In the genomic region with DNA sequence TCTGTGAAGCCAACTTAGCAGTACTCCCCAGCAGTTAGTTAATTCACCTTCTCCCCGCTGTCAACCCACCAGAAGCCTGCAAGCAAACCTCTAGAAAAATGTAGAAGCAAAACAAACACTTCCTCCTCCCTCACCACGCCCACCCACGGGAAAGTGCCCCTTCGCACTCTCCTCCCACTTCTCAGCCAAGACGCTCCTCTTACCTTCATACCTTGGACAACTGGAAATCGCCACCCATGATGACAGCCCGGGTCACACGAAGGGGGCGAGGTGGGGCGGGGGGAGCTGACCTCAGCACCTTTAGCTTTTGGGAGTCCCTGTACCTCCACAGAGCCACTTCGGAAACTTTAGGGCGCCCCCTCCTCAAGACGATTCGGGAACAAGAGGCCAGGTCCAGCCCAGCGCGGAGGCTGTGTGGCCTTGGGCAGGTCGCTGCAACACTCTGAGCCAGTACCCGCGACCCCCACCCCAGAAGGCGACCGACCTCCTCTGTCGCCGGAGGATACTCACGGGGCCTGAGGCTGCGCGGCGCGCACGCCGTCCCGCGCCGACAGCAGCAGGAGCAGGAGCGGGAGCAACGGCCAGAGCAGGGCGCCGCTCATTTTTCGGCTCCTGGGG, we compare ENCODE assay signal across 12 cellular contexts. TPM values are rescaled to one million over a fixed set of nuclear protein-coding genes. Genes with fewer than 3 reads are reported as not detected.
DNase-seq lines count a peak whose midpoint lies in the region; ATAC-seq, FAIRE-seq and TF ChIP-seq lines count a peak whose summit lies in the region.
"Had no signal": no experiment of that assay in that cellular context is flagged by ENCODE, and none has a peak within 500 bp of the region (broad histone marks: within the 10 kb centered on the region; RNA-seq: fewer than 3 reads in every experiment).

No MANE protein-coding gene starts in this region.

- H2BK12ac ChIP-seq in neuronal stem cell (ENCODE audit: low read length) = peak overlapping the region; percentile 65

- H3K4ac ChIP-seq in neuronal stem cell (ENCODE audit: low read length) = peak overlapping the region; percentile 39

- H2BK5ac ChIP-seq in neuronal stem cell (ENCODE audit: low read length) = peak overlapping the region; percentile 76

- POLR2A ChIA-PET in CD8-positive, alpha-beta T cell (lab: Charles Lee) = interaction anchor here (1.6 kb wide), 1 partner anchor 17 kb away, joined by 3 read pairs; no protein-coding TSS in a partner anchor
- POLR2A ChIA-PET in endothelial cell of umbilical vein (lab: Charles Lee) = no interaction called here

- H3K4me1 Mint-ChIP-seq in CD8-positive, alpha-beta T cell (ENCODE audit: low read depth) = peaks cover 8% of the 10 kb centered on the region

- peaks cover 54% of the 10 kb centered on the region for H3K27me3 Mint-ChIP-seq in CD8-positive, alpha-beta T cell (ENCODE audit: low read depth)

- no peak for TF ChIP-seq POLR2A in endothelial cell of umbilical vein (IDR thresholded peaks at IDR 0.05; ENCODE audit: low read depth, low read length)

- peak overlapping the region; percentile 46 for H3K23ac ChIP-seq in neuronal stem cell (ENCODE audit: low read depth, low read length, poor library complexity)

- H2BK120ac ChIP-seq in neuronal stem cell (ENCODE audit: low read depth, low read length) = no peak overlapping the region

- H3K27ac ChIP-seq in CD8-positive, alpha-beta T cell (ENCODE audit: low read depth, low read length) = no peak overlapping the region
- no peak overlapping the region for H3K27ac ChIP-seq in endothelial cell of umbilical vein (ENCODE audit: insufficient read depth, low read depth, low read length)
- no peak overlapping the region for H3K27ac ChIP-seq in neuronal stem cell (replicated peaks; ENCODE audit: low read length)

- CTCF ChIA-PET in CD8-positive, alpha-beta T cell (lab: Charles Lee) = no interaction called here
- CTCF ChIA-PET in endothelial cell of umbilical vein (lab: Charles Lee) = interaction anchor here (0.6 kb wide), 1 partner anchor 14 kb away, joined by 4 read pairs; no protein-coding TSS in a partner anchor

- peak overlapping the region; percentile 99 for H3K18ac ChIP-seq in neuronal stem cell (ENCODE audit: low read length)

- peak in 5 of 7 experiments; percentile 4 to 61 (median 20) for DNase-seq in CD8-positive, alpha-beta T cell
- DNase-seq in NOMO-1 treated with DMSO at 0.1 percent for 48 hours (lab: John Stamatoyannopoulos, UW; ENCODE audit: unreplicated experiment) (peak; percentile 76), endothelial cell of umbilical vein (ENCODE audit: low read depth, low spot score) (no peak), neuronal stem cell (ENCODE audit: low spot score) (no peak), dermis blood vessel endothelial cell (no peak)
- DNase-seq: NCI-H1092 treated with DMSO at 0.1 percent for 48 hours, T1000 had no signal

- no peak overlapping the region for H4K91ac ChIP-seq in neuronal stem cell (ENCODE audit: low read depth, low read length, poor library complexity)

- H3K4me3 ChIP-seq in CD8-positive, alpha-beta T cell (ENCODE audit: low read depth, low read length) = peak overlapping the region; percentile 64
- peak overlapping the region in 1 of 3 experiments; percentile 6 for H3K4me3 ChIP-seq in endothelial cell of umbilical vein (replicated peaks in 1 of 3; ENCODE audit: insufficient read depth in 1 of 3, low read depth in 1 of 3, low read length in 3 of 3)
- peak overlapping the region; percentile 90 to 95 for H3K4me3 ChIP-seq in neuronal stem cell (ENCODE audit: low read length in 2 of 2)

- peak overlapping the region; percentile 84 for H2BK15ac ChIP-seq in neuronal stem cell (ENCODE audit: low read length)

- no peaks in the 10 kb centered on the region for H3K36me3 ChIP-seq in CD8-positive, alpha-beta T cell (ENCODE audit: insufficient read depth, low read length)
- H3K36me3 ChIP-seq in endothelial cell of umbilical vein (ENCODE audit: control insufficient read depth in 2 of 2, extremely low read depth in 1 of 2, insufficient read depth in 2 of 2, low read length in 2 of 2) (no peaks in the 10 kb centered on the region), neuronal stem cell (replicated peaks in 1 of 2; ENCODE audit: control insufficient read depth in 2 of 2, insufficient read depth in 2 of 2, low read length in 2 of 2) (peaks cover 0 to 3% of the 10 kb centered on the region in 2 donors)

- H3K79me1 ChIP-seq in neuronal stem cell (ENCODE audit: low read depth, low read length) = peaks cover 9% of the 10 kb centered on the region

- H2AK5ac ChIP-seq in neuronal stem cell (ENCODE audit: low read depth, low read length) = peak overlapping the region; percentile 74

- WGBS in neuronal stem cell (ENCODE audit: extremely low coverage in 2 of 2, insufficient read length in 2 of 2, insufficient replicate concordance in 1 of 2), 2 donors = no CpG with 5 or more reads among the region's 38 CpGs

- H3K9me3 ChIP-seq in CD8-positive, alpha-beta T cell (ENCODE audit: low read length) = peaks cover 9% of the 10 kb centered on the region
- H3K9me3 ChIP-seq in endothelial cell of umbilical vein (replicated peaks; ENCODE audit: control insufficient read depth, insufficient read depth, low read length) (no peaks in the 10 kb centered on the region), neuronal stem cell (replicated peaks in 1 of 2; ENCODE audit: control insufficient read depth in 2 of 2, insufficient read depth in 1 of 2, low read depth in 1 of 2, low read length in 2 of 2) (peaks cover 19 to 28% of the 10 kb centered on the region in 2 donors)

- no peaks in the 10 kb centered on the region for H3K9me1 ChIP-seq in endothelial cell of umbilical vein (replicated peaks; ENCODE audit: control insufficient read depth, extremely low read depth, insufficient read depth, low read length)

- H3K4me1 ChIP-seq in CD8-positive, alpha-beta T cell (ENCODE audit: insufficient read depth, low read length) = no peaks in the 10 kb centered on the region
- H3K4me1 ChIP-seq in endothelial cell of umbilical vein (ENCODE audit: control insufficient read depth, extremely low read depth, insufficient read depth, low read length) = peaks cover 4% of the 10 kb centered on the region
- peaks cover 4 to 9% of the 10 kb centered on the region in 2 donors for H3K4me1 ChIP-seq in neuronal stem cell (ENCODE audit: control insufficient read depth in 2 of 2, insufficient read depth in 1 of 2, low read depth in 1 of 2, low read length in 2 of 2)

- no peak overlapping the region for H3K27ac Mint-ChIP-seq in CD8-positive, alpha-beta T cell

- no peak for ATAC-seq in CD8-positive, alpha-beta T cell
- ATAC-seq in GM21529 (IDR thresholded peaks at IDR 0.05; ENCODE audit: unreplicated experiment) = no peak
- ATAC-seq in GM21825 (IDR thresholded peaks at IDR 0.05; ENCODE audit: unreplicated experiment) = no peak
- ATAC-seq in GM18858 (IDR thresholded peaks at IDR 0.05; ENCODE audit: unreplicated experiment) = no peak
- ATAC-seq: HCT116 had no signal

- no TSS peak for BruUV-seq in endothelial cell of umbilical vein (replicated peaks; lab: Mats Ljungman, UMichigan)

- peaks cover 5% of the 10 kb centered on the region for H3K36me3 Mint-ChIP-seq in CD8-positive, alpha-beta T cell

- H2AFZ ChIP-seq in endothelial cell of umbilical vein (ENCODE audit: low read depth, low read length) (no peak overlapping the region), neuronal stem cell (ENCODE audit: low read length) (peak overlapping the region; percentile 95)

- dilution Hi-C loops in endothelial cell of umbilical vein (cut with MboI; ENCODE audit: extremely low pct_ligation_motif_present, low sequenced_read_pairs) = no loop called here

- no peak overlapping the region for H3K4me2 ChIP-seq in endothelial cell of umbilical vein (ENCODE audit: insufficient read depth, low read length)
- H3K4me2 ChIP-seq in neuronal stem cell (ENCODE audit: insufficient read depth, low read length, poor library complexity, severe bottlenecking) = peak overlapping the region; percentile 90

- H3K14ac ChIP-seq in neuronal stem cell (ENCODE audit: low read length) = peak overlapping the region; percentile 95

- H3K4me3 Mint-ChIP-seq in CD8-positive, alpha-beta T cell = peak overlapping the region; percentile 79

- no peaks in the 10 kb centered on the region for H3K27me3 ChIP-seq in CD8-positive, alpha-beta T cell (ENCODE audit: insufficient read depth, low read length)
- peaks cover 18 to 23% of the 10 kb centered on the region in 2 experiments for H3K27me3 ChIP-seq in endothelial cell of umbilical vein (ENCODE audit: control insufficient read depth in 2 of 2, insufficient read depth in 2 of 2, low read length in 2 of 2)
- peaks cover 0 to 6% (median 0%) of the 10 kb centered on the region in 3 experiments for H3K27me3 ChIP-seq in neuronal stem cell (ENCODE audit: control insufficient read depth in 3 of 3, insufficient read depth in 3 of 3, low read depth in 1 of 3, low read length in 3 of 3)

- no peak overlapping the region for H3K9ac ChIP-seq in endothelial cell of umbilical vein (replicated peaks; ENCODE audit: extremely low read depth, insufficient read depth, low read length)
- H3K9ac ChIP-seq in neuronal stem cell (ENCODE audit: low read depth, low read length, poor library complexity) = peak overlapping the region; percentile 91

- H3K79me2 ChIP-seq in endothelial cell of umbilical vein (ENCODE audit: control insufficient read depth, insufficient read depth, low read length) = no peaks in the 10 kb centered on the region

- intact Hi-C loops in CD8-positive, alpha-beta T cell (cut with DNase I, micrococcal nuclease) = no loop called here
- intact Hi-C loops in endothelial cell of umbilical vein (cut with micrococcal nuclease) = no loop called here

- no peaks in the 10 kb centered on the region for H4K20me1 ChIP-seq in endothelial cell of umbilical vein (replicated peaks; ENCODE audit: control insufficient read depth, extremely low read depth, insufficient read depth, low read length)

- H3K9me3 Mint-ChIP-seq in CD8-positive, alpha-beta T cell = peaks cover 19% of the 10 kb centered on the region

- no peak for FAIRE-seq in endothelial cell of umbilical vein (lab: Jason Lieb, UNC)
- FAIRE-seq: endometrium had no signal

- no peak overlapping the region for H4K8ac ChIP-seq in neuronal stem cell (ENCODE audit: low read depth, low read length)

- no peak for TF ChIP-seq CTCF in CD8-positive, alpha-beta T cell (IDR thresholded peaks at IDR 0.05)
- no peak for TF ChIP-seq CTCF in endothelial cell of umbilical vein (IDR thresholded peaks at IDR 0.05; ENCODE audit: extremely low read depth in 1 of 2, insufficient read depth in 1 of 2, low read depth in 1 of 2, low read length in 2 of 2)

RNA-seq across cellular contexts. Expression of a gene that starts 0.5 kb away (rescaled TPM):
- total RNA-seq in CD8-positive, alpha-beta T cell = under 1 TPM; 0.25 to 0.43 TPM
- 2.2 and 2.9 TPM in 2 replicates for total RNA-seq in endothelial cell of umbilical vein
- 3.9 and 5.3 TPM in 2 replicates for polyA plus RNA-seq in endothelial cell of umbilical vein
- 1.8 and 2.4 TPM in 2 replicates for polyA plus RNA-seq in endothelial cell of umbilical vein (2011; cell fraction: cytosol; rRNA removed)
- polyA plus RNA-seq in endothelial cell of umbilical vein (2011; cell fraction: nucleus; rRNA removed) = 5.1 and 5.5 TPM in 2 replicates
- polyA plus RNA-seq in endothelial cell of umbilical vein (2012) = 0.95 and 1.8 TPM in 2 replicates
- 2.0 and 3.2 TPM in 2 replicates for polyA minus RNA-seq in endothelial cell of umbilical vein
- polyA minus RNA-seq in endothelial cell of umbilical vein (2011; cell fraction: cytosol; rRNA and poly(A)+ RNA removed) = not detected
- polyA minus RNA-seq in endothelial cell of umbilical vein (2011; cell fraction: nucleus; rRNA and poly(A)+ RNA removed) = 2.8 and 3.6 TPM in 2 replicates
- polyA plus RNA-seq in neuronal stem cell (2013, experiment 1 of 2) = 21.3 TPM
- polyA plus RNA-seq in neuronal stem cell (2013, experiment 2 of 2) = 22.3 TPM
- total RNA-seq in dermis blood vessel endothelial cell = 2.0 and 3.7 TPM in 2 replicates

RNA-seq across cellular contexts. Expression of a gene that starts 49.1 kb away (rescaled TPM):
- 10 to 100 TPM; 29.3 to 33.9 TPM for total RNA-seq in CD8-positive, alpha-beta T cell
- total RNA-seq in endothelial cell of umbilical vein (23.4 and 30.3 TPM in 2 replicates), dermis blood vessel endothelial cell (4.1 and 4.6 TPM in 2 replicates)
- polyA plus RNA-seq in endothelial cell of umbilical vein = 9.0 and 9.6 TPM in 2 replicates
- 16.1 and 17.5 TPM in 2 replicates for polyA plus RNA-seq in endothelial cell of umbilical vein (2011; cell fraction: cytosol; rRNA removed)
- polyA plus RNA-seq in endothelial cell of umbilical vein (2011; cell fraction: nucleus; rRNA removed) = 17.8 and 25.4 TPM in 2 replicates
- polyA plus RNA-seq in endothelial cell of umbilical vein (2012) = 12.6 and 15.8 TPM in 2 replicates
- 7.9 and 8.0 TPM in 2 replicates for polyA minus RNA-seq in endothelial cell of umbilical vein
- 13.7 TPM for polyA minus RNA-seq in endothelial cell of umbilical vein (2011; cell fraction: cytosol; rRNA and poly(A)+ RNA removed)
- 7.5 and 8.4 TPM in 2 replicates for polyA minus RNA-seq in endothelial cell of umbilical vein (2011; cell fraction: nucleus; rRNA and poly(A)+ RNA removed)
- polyA plus RNA-seq in neuronal stem cell (2013, experiment 1 of 2) = 26.5 TPM
- 27.2 TPM for polyA plus RNA-seq in neuronal stem cell (2013, experiment 2 of 2)

RNA-seq across cellular contexts. Expression of a gene that starts 49.4 kb away (rescaled TPM):
- 100 to 1,000 TPM; 221 to 238 TPM for total RNA-seq in CD8-positive, alpha-beta T cell
- 119 and 124 TPM in 2 replicates for total RNA-seq in endothelial cell of umbilical vein
- 64.4 and 69.8 TPM in 2 replicates for polyA plus RNA-seq in endothelial cell of umbilical vein
- 43.2 and 47.5 TPM in 2 replicates for polyA plus RNA-seq in endothelial cell of umbilical vein (2011; cell fraction: cytosol; rRNA removed)
- 227 and 234 TPM in 2 replicates for polyA plus RNA-seq in endothelial cell of umbilical vein (2011; cell fraction: nucleus; rRNA removed)
- polyA plus RNA-seq in endothelial cell of umbilical vein (2012) = 76.5 and 94.6 TPM in 2 replicates
- 97.0 and 109 TPM in 2 replicates for polyA minus RNA-seq in endothelial cell of umbilical vein
- 42.7 TPM for polyA minus RNA-seq in endothelial cell of umbilical vein (2011; cell fraction: cytosol; rRNA and poly(A)+ RNA removed)
- polyA minus RNA-seq in endothelial cell of umbilical vein (2011; cell fraction: nucleus; rRNA and poly(A)+ RNA removed) = 104 and 123 TPM in 2 replicates
- polyA plus RNA-seq in neuronal stem cell (2013, experiment 1 of 2) = 22.7 TPM
- polyA plus RNA-seq in neuronal stem cell (2013, experiment 2 of 2) = 23.8 TPM
- 53.6 and 62.1 TPM in 2 replicates for total RNA-seq in dermis blood vessel endothelial cell

Comparison
In these comparisons a context has a peak if more than half of its experiments do, and no peak if none do; other contexts are left out.
1. DNase-seq: peak in CD8-positive, alpha-beta T cell (5 of 7) and NOMO-1 treated with DMSO at 0.1 percent for 48 hours (single experiment); none in endothelial cell of umbilical vein (single experiment), neuronal stem cell (single experiment) and dermis blood vessel endothelial cell (single experiment).